In genomic region chr13:60396783-60397692, GRCh38 we compare ENCODE assay signal across 1 cellular context.
TF ChIP-seq lines count a peak whose summit lies in the region.

Gene TDRD3 (plus strand): TSS chr13:60397220. CDS start chr13:60397365, 145 bp downstream.

TF ChIP-seq in SK-N-SH, 30 proteins besides CTCF, POLR2A, EP300 and RAD21 (continued from another document):
- TF ChIP-seq ZBTB33 (IDR thresholded peaks at IDR 0.05; ENCODE audit: borderline replicate concordance, low read depth) (no peak), JUND (IDR thresholded peaks at IDR 0.05) (no peak), RFX5 (IDR thresholded peaks at IDR 0.05; ENCODE audit: low read length) (no peak), MXI1 (IDR thresholded peaks at IDR 0.05; ENCODE audit: low read depth, low read length) (peak; percentile 88), POLR2AphosphoS5 (IDR thresholded peaks at IDR 0.05; ENCODE audit: low read depth, low read length) (0 out of 2 replicates have a peak, but pooled peaks have one; percentile 67), SIN3A (IDR thresholded peaks at IDR 0.05; ENCODE audit: borderline replicate concordance, low read depth, low read length) (0 out of 2 replicates have a peak, but pooled peaks have one; percentile 36), GATA2 (CRISPR knock-in tag; IDR thresholded peaks at IDR 0.05) (no peak), MAX (IDR thresholded peaks at IDR 0.05; ENCODE audit: low read depth) (no peak; the same call in none of the 2 replicates), FOXJ3 (CRISPR knock-in tag; IDR thresholded peaks at IDR 0.05) (no peak), USF1 (IDR thresholded peaks at IDR 0.05; ENCODE audit: borderline replicate concordance, low read depth) (no peak), TEAD4 (IDR thresholded peaks at IDR 0.05; ENCODE audit: borderline replicate concordance, insufficient read depth) (no peak)
